ENCODE assay signal across 8 cellular contexts in genomic region chr3:35908366-35909232, GRCh38.
DNase-seq lines count a peak whose midpoint lies in the region; ATAC-seq, FAIRE-seq and TF ChIP-seq lines count a peak whose summit lies in the region.

No MANE protein-coding gene starts in this region.

- no peak overlapping the region for H3K27ac ChIP-seq in foreskin keratinocyte

- no peaks in the 10 kb centered on the region for H3K27me3 ChIP-seq in foreskin keratinocyte

- H3K4me1 ChIP-seq in foreskin keratinocyte = no peaks in the 10 kb centered on the region

- peak; percentile 84 for ATAC-seq in HG03439 (IDR thresholded peaks at IDR 0.05; ENCODE audit: unreplicated experiment)
- ATAC-seq in foreskin keratinocyte = peak; percentile 69
- ATAC-seq in omental fat pad (ENCODE audit: low FRiP score) = no peak

- TF ChIP-seq CTCF in foreskin keratinocyte (conservative IDR thresholded peaks at IDR 0.05) (peak; percentile 74), omental fat pad (IDR thresholded peaks at IDR 0.05) (no peak)

- FAIRE-seq in GM19239 (lab: Jason Lieb, UNC) = peak; percentile 52

- DNase-seq in COLO668 (lab: John Stamatoyannopoulos, UW; ENCODE audit: unreplicated experiment) = peak; percentile 59
- DNase-seq in GM19239 (ENCODE audit: insufficient read length, low spot score) = peak; percentile 14
- peak; percentile 1 for DNase-seq in NCI-H774 (lab: John Stamatoyannopoulos, UW)
- peak; percentile 15 for DNase-seq in activated T-cell treated with anti-CD3 and anti-CD28 coated beads for 24 hours (ENCODE audit: low read depth)
- peak; percentile 6 to 41 for DNase-seq in foreskin keratinocyte
- peak; percentile 60 for DNase-seq in omental fat pad (ENCODE audit: low spot score)
- DNase-seq in GOT3 (lab: John Stamatoyannopoulos, UW) = no peak
